Comparison of ENCODE assay signal across 21 cellular contexts in the genomic region with DNA sequence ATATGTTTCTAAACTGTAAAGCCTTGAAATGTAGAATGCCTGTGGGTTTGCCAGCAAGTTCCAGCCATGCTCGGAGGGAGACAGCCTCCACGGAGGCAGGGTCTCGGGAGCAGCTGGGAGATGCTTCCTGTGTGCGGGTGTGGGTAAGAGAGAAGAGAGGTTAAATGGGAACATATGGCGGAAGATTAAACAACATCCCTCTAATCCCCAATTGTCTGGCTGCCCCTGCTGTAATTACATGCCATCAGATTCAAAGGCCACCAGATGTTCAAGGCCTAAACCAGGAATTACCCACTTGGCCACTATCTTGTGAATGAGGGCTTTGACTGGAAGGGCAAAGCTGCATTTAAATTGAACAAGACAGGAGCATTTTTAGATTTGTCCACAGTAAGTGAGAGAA.
DNase-seq lines count a peak whose midpoint lies in the region; ATAC-seq, FAIRE-seq and TF ChIP-seq lines count a peak whose summit lies in the region.
"Had no signal": no experiment of that assay in that cellular context is flagged by ENCODE, and none has a peak within 500 bp of the region (broad histone marks: within the 10 kb centered on the region; RNA-seq: fewer than 3 reads in every experiment).

No MANE protein-coding gene starts in this region.

- CTCF ChIA-PET in A673 (lab: Charles Lee) = no interaction called here

- H3K4me3 Mint-ChIP-seq in glutamatergic neuron (ENCODE audit: unreplicated experiment) = no peak overlapping the region

- no TSS peak for BruUV-seq in A673 (replicated peaks; lab: Mats Ljungman, UMichigan)

- H3K27ac ChIP-seq in A673 (ENCODE audit: low read depth, low read length, poor library complexity, severe bottlenecking) (no peak overlapping the region), kidney (ENCODE audit: low read depth in 2 of 2, low read length in 2 of 2) (no peak overlapping the region)
- H3K27ac ChIP-seq: C4-2B, GM23248 had no signal

- FAIRE-seq in kidney (lab: Jason Lieb, UNC) = no peak
- FAIRE-seq: G401.6 had no signal

- no peaks in the 10 kb centered on the region for H3K4me1 ChIP-seq in A673 (ENCODE audit: insufficient read depth, low read length, poor library complexity, severe bottlenecking)
- no peaks in the 10 kb centered on the region for H3K4me1 ChIP-seq in kidney (ENCODE audit: control insufficient read depth in 1 of 2, insufficient read depth in 1 of 2, low read depth in 1 of 2, low read length in 2 of 2)

- TF ChIP-seq CTCF in A673 (conservative IDR thresholded peaks at IDR 0.05; ENCODE audit: low read depth, low read length) (no peak), glutamatergic neuron (IDR thresholded peaks at IDR 0.05; ENCODE audit: partially characterized antibody, unreplicated experiment) (no peak), kidney (IDR thresholded peaks at IDR 0.05; ENCODE audit: borderline replicate concordance, extremely low read depth, insufficient read depth) (no peak)

- no peaks in the 10 kb centered on the region for H3K9me3 Mint-ChIP-seq in glutamatergic neuron (ENCODE audit: unreplicated experiment)

- peak overlapping the region; percentile 67 for H3K27ac Mint-ChIP-seq in glutamatergic neuron (ENCODE audit: unreplicated experiment)

- H3K9me3 ChIP-seq in A673 (ENCODE audit: low read depth, low read length, poor library complexity, severe bottlenecking) (peaks cover 2% of the 10 kb centered on the region), kidney (ENCODE audit: control insufficient read depth in 1 of 2, low read length in 2 of 2) (no peaks in the 10 kb centered on the region)
- H3K9me3 ChIP-seq: MG63 had no signal

- peaks cover 4% of the 10 kb centered on the region for H3K27me3 Mint-ChIP-seq in glutamatergic neuron (ENCODE audit: unreplicated experiment)

- H3K9ac ChIP-seq in kidney (ENCODE audit: low read length in 2 of 2) = no peak overlapping the region
- H3K9ac ChIP-seq: GM23248 had no signal

- POLR2A ChIA-PET in A673 (lab: Charles Lee; ENCODE audit: low non-redundant PET) = no interaction called here

- ATAC-seq in GM21367 (IDR thresholded peaks at IDR 0.05; ENCODE audit: unreplicated experiment) = no peak

- H3K4me1 Mint-ChIP-seq in glutamatergic neuron (ENCODE audit: low read depth, unreplicated experiment) = peaks cover 5% of the 10 kb centered on the region

- H3K27me3 ChIP-seq in A673 (replicated peaks; ENCODE audit: insufficient read depth, low read depth, low read length, poor library complexity) = no peaks in the 10 kb centered on the region

- H3K36me3 Mint-ChIP-seq in glutamatergic neuron (ENCODE audit: unreplicated experiment) = no peaks in the 10 kb centered on the region

- H3K4me3 ChIP-seq in A673 (ENCODE audit: low read depth, low read length, poor library complexity, severe bottlenecking) (no peak overlapping the region), kidney (ENCODE audit: low read length in 2 of 2) (no peak overlapping the region)
- H3K4me3 ChIP-seq: GM23248, MG63 had no signal

- H3K36me3 ChIP-seq in A673 (ENCODE audit: insufficient read depth, low read length, poor library complexity, severe bottlenecking) = no peaks in the 10 kb centered on the region
- H3K36me3 ChIP-seq in kidney (ENCODE audit: control insufficient read depth in 1 of 2, insufficient read depth in 2 of 2, low read length in 2 of 2) = no peaks in the 10 kb centered on the region
- H3K36me3 ChIP-seq: MG63 had no signal

- DNase-seq in A673 (ENCODE audit: low spot score) = peak; percentile 14
- DNase-seq in DMS 273 (lab: John Stamatoyannopoulos, UW; ENCODE audit: unreplicated experiment) = peak; percentile 87
- DNase-seq in NCI-H524 treated with DMSO at 0.1 percent for 48 hours (lab: John Stamatoyannopoulos, UW) = peak; percentile 94
- no peak for DNase-seq in glutamatergic neuron
- DNase-seq in kidney = no peak
- DNase-seq in NAMALWA (ENCODE audit: low spot score) = no peak
- DNase-seq: ACHN, AML-193, GM23248, HCEC 1CT, Kasumi-1, MG63, NCI-H1092, NCI-H1436 treated with DMSO at 0.1 percent for 48 hours, NCI-H345, NCI-H526 treated with DMSO at 0.1 percent for 48 hours, RPMI8226, SHP77 treated with DMSO at 0.1 percent for 48 hours had no signal

- intact Hi-C loops in A673 (cut with micrococcal nuclease; ENCODE audit: unreplicated experiment) = no loop called here
- intact Hi-C loops in kidney (cut with DNase I) = no loop called here

Comparison
In these comparisons a context has a peak if more than half of its experiments do, and no peak if none do; other contexts are left out.
1. DNase-seq: peak in A673 (single experiment), DMS 273 (single experiment) and NCI-H524 treated with DMSO at 0.1 percent for 48 hours (single experiment); none in glutamatergic neuron (single experiment), kidney (single experiment) and NAMALWA (single experiment).